ENCODE assay signal across 28 cellular contexts in genomic region chr12:89933911-89934310, GRCh38.
DNase-seq lines count a peak whose midpoint lies in the region; ATAC-seq, FAIRE-seq and TF ChIP-seq lines count a peak whose summit lies in the region.
"Had no signal": no experiment of that assay in that cellular context is flagged by ENCODE, and none has a peak within 500 bp of the region (broad histone marks: within the 10 kb centered on the region; RNA-seq: fewer than 3 reads in every experiment).

No MANE protein-coding gene starts in this region.

- H3K9me3 ChIP-seq in SK-N-SH, result 0 out of 2 replicates have a peak, but pooled peaks cover 4% of the 10 kb centered on the region
- no peaks in the 10 kb centered on the region for H3K9me3 ChIP-seq in tibial artery
- H3K9me3 ChIP-seq in sigmoid colon, result no peaks in the 10 kb centered on the region
- H3K9me3 ChIP-seq: A549; BLaER1 treated with 17β-estradiol and CSF1 and Interleukin-3, amounts not matched to agents 10 nM and 100 nM; esophagus muscularis mucosa; gastroesophageal sphincter; pancreas; Peyer's patch had no signal

- 63% methylated on average over 1 of the region's 1 CpG for WGBS in SK-N-SH (ENCODE audit: low lambda C conversion rate)
- WGBS in sigmoid colon, 2 donors, result 65 to 73% methylated on average over 1 of the region's 1 CpG

- FAIRE-seq in GM19239 (lab: Jason Lieb, UNC), result peak; percentile 65
- FAIRE-seq: G401.6, GM18507, pancreas had no signal

- H3K27ac ChIP-seq in SK-N-SH (ENCODE audit: low read depth in 2 of 2, low read length in 1 of 2) (no peak overlapping the region), tibial artery (no peak overlapping the region), sigmoid colon (no peak overlapping the region)
- H3K27ac ChIP-seq: BLaER1 treated with 17β-estradiol and CSF1 and Interleukin-3, amounts not matched to agents 10 nM and 100 nM; esophagus muscularis mucosa; gastroesophageal sphincter; pancreas; Peyer's patch had no signal

- H4K20me1 ChIP-seq in SK-N-SH (ENCODE audit: insufficient read depth), result no peaks in the 10 kb centered on the region
- H4K20me1 ChIP-seq: BLaER1 treated with 17β-estradiol and CSF1 and Interleukin-3, amounts not matched to agents 10 nM and 100 nM had no signal

- TF ChIP-seq POLR2A in sigmoid colon (IDR thresholded peaks at IDR 0.05), result no peak

- DNase-seq in AG10803 (ENCODE audit: low read depth) (peak; percentile 88), GM19239 (ENCODE audit: insufficient read length, low spot score) (no peak), SK-N-SH (no peak), kidney glomerular epithelial cell (lab: John Stamatoyannopoulos, UW) (peak; percentile 19), tibial artery (no peak), sigmoid colon (no peak)
- DNase-seq: activated CD4-positive, alpha-beta memory T cell treated with anti-CD3 and anti-CD28 coated beads, Interleukin-2, amount 10 ng/mL, durations not matched to agents 7 days and 5 days; activated naive CD8-positive, alpha-beta T cell treated with anti-CD3 and anti-CD28 coated beads, Interleukin-2, amount 10 ng/mL, durations not matched to agents 7 days and 5 days; central memory CD4-positive, alpha-beta T cell; hypothalamus; immature natural killer cell; midbrain; naive thymus-derived CD4-positive, alpha-beta T cell; NCI-H2029; NCI-H526; pancreas; Peyer's patch; SIG-M5; stimulated activated CD4-positive, alpha-beta T cell treated with anti-CD3 and anti-CD28 coated beads, Interleukin-2, amount 100 ng/mL, for 48 hours had no signal

- POLR2A ChIA-PET in SK-N-SH (lab: Yijun Ruan, JAX), result no interaction called here

- H3K4me3 ChIP-seq in AG10803 (ENCODE audit: low read length) (no peak overlapping the region), SK-N-SH (ENCODE audit: low read depth in 2 of 2, low read length in 1 of 2) (no peak overlapping the region), tibial artery (no peak overlapping the region), sigmoid colon (no peak overlapping the region)
- H3K4me3 ChIP-seq: A549; BLaER1 treated with 17β-estradiol and CSF1 and Interleukin-3, amounts not matched to agents 10 nM and 100 nM; esophagus muscularis mucosa; gastroesophageal sphincter; GM23338; pancreas; Peyer's patch had no signal

- H3K27me3 ChIP-seq in SK-N-SH (ENCODE audit: insufficient read depth) (no peaks in the 10 kb centered on the region), tibial artery (no peaks in the 10 kb centered on the region), sigmoid colon (no peaks in the 10 kb centered on the region)
- H3K27me3 ChIP-seq: BLaER1 treated with 17β-estradiol and CSF1 and Interleukin-3, amounts not matched to agents 10 nM and 100 nM; esophagus muscularis mucosa; gastroesophageal sphincter; pancreas; Peyer's patch had no signal

- TF ChIP-seq CTCF in AG10803 (conservative IDR thresholded peaks at IDR 0.05; ENCODE audit: low read length), result no peak
- no peak for TF ChIP-seq CTCF in SK-N-SH (IDR thresholded peaks at IDR 0.05)
- TF ChIP-seq CTCF in tibial artery (IDR thresholded peaks at IDR 0.05), result no peak
- TF ChIP-seq CTCF in sigmoid colon (IDR thresholded peaks at IDR 0.05), result no peak

- H3K4me2 ChIP-seq in SK-N-SH, result no peak overlapping the region
- H3K4me2 ChIP-seq: A549; BLaER1 treated with 17β-estradiol and CSF1 and Interleukin-3, amounts not matched to agents 10 nM and 100 nM; GM23338 had no signal

- no peaks in the 10 kb centered on the region; the same call in 1 of the 2 replicates for H3K9me2 ChIP-seq in SK-N-SH

- no peak for TF ChIP-seq RAD21 in SK-N-SH (IDR thresholded peaks at IDR 0.05; ENCODE audit: low read length)

- H2AFZ ChIP-seq in SK-N-SH (ENCODE audit: low read depth), result no peak overlapping the region

- TF ChIP-seq EP300 in SK-N-SH (IDR thresholded peaks at IDR 0.05; ENCODE audit: borderline replicate concordance in 1 of 2, low read depth in 1 of 2, low read length in 1 of 2) (no peak), sigmoid colon (IDR thresholded peaks at IDR 0.05) (no peak)

- intact Hi-C loops in tibial artery (cut with DNase I; ENCODE audit: low total_unique reads) (no loop called here), sigmoid colon (cut with DNase I) (no loop called here)

- H3K36me3 ChIP-seq in SK-N-SH (replicated peaks in 1 of 2; ENCODE audit: control insufficient read depth in 1 of 2, insufficient read depth in 2 of 2, low read length in 1 of 2) (no peaks in the 10 kb centered on the region), tibial artery (no peaks in the 10 kb centered on the region), sigmoid colon (no peaks in the 10 kb centered on the region)
- H3K36me3 ChIP-seq: BLaER1 treated with 17β-estradiol and CSF1 and Interleukin-3, amounts not matched to agents 10 nM and 100 nM; esophagus muscularis mucosa; gastroesophageal sphincter; pancreas; Peyer's patch had no signal

- no peak overlapping the region for H3K9ac ChIP-seq in SK-N-SH
- H3K9ac ChIP-seq: BLaER1 treated with 17β-estradiol and CSF1 and Interleukin-3, amounts not matched to agents 10 nM and 100 nM had no signal

- no peaks in the 10 kb centered on the region for H3K79me2 ChIP-seq in SK-N-SH (ENCODE audit: insufficient read depth)

- peaks cover 0 to 14% of the 10 kb centered on the region in 2 experiments; a peak in 2 of 4 replicates for H3K4me1 ChIP-seq in SK-N-SH (ENCODE audit: control insufficient read depth in 1 of 2, insufficient read depth in 2 of 2, low read depth in 1 of 2, low read length in 1 of 2)
- H3K4me1 ChIP-seq in tibial artery, result peaks cover 0 to 12% (median 0%) of the 10 kb centered on the region in 4 donors
- peaks cover 0 to 10% (median 8%) of the 10 kb centered on the region in 4 donors for H3K4me1 ChIP-seq in sigmoid colon
- H3K4me1 ChIP-seq: A549, pancreas, Peyer's patch had no signal

- ATAC-seq in GM21786 (IDR thresholded peaks at IDR 0.05; ENCODE audit: unreplicated experiment) (no peak), GM18867 (IDR thresholded peaks at IDR 0.05; ENCODE audit: unreplicated experiment) (no peak)
- ATAC-seq: A549; gastroesophageal sphincter; GM23338; naive thymus-derived CD4-positive, alpha-beta T cell; pancreas had no signal

- CTCF ChIA-PET in SK-N-SH (lab: Yijun Ruan, JAX), result no interaction called here

- no peaks in the 10 kb centered on the region for H3F3A ChIP-seq in SK-N-SH (replicated peaks; ENCODE audit: insufficient read depth)

TF ChIP-seq in SK-N-SH, 30 proteins besides CTCF, POLR2A, EP300 and RAD21:
- 0 out of 2 replicates have a peak, but pooled peaks have one; percentile 21 for TF ChIP-seq PBX3 (IDR thresholded peaks at IDR 0.05)
- no peak for TF ChIP-seq FOXJ3 (CRISPR knock-in tag; IDR thresholded peaks at IDR 0.05)
TF ChIP-seq in SK-N-SH: peak in this region for 1.

Comparison
In these comparisons a context has a peak if more than half of its experiments do, and no peak if none do; other contexts are left out.
1. DNase-seq: peak in AG10803 (single experiment) and kidney glomerular epithelial cell (single experiment); none in GM19239 (single experiment), SK-N-SH (single experiment), tibial artery (0 of 2) and sigmoid colon (single experiment).